Comparison of ENCODE assay signal across 11 cellular contexts in the genomic region with DNA sequence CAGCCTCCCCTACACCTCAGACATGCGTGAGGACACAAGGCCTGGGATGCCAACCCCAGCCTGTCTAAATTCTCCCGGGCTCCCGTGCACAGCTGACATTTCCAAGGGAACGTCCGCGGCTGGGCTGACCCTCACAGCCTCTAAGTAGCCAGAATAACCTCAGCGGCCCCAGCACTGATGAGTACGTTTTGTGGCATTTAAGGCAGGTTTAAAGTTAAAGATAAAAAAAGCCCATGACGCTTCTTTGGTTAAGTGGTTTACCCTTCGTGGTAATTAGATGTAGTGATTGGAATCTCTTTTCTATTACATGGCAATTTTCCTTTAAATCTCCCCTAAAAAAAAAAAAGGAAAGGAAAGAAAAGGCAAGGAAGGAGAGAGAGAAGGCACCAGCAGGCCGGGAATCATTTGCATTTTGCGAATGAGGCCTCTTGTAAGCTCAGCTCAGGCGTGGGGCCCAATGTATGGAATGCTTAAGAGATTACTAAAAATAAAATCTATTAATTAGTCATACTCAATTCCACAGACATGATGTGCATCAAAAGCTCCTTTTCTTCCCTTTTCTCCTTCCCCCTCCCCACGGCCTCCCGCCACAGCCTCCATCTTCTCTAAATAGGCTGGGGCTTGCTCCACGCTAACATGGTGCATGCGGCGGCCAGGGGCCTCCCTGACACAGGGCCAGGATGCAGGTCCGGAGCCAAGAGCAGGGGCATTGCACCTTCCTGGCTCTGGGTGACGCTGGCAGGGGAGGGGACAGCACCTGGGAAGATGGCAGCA. TPM values are rescaled to one million over a fixed set of nuclear protein-coding genes. Genes with fewer than 3 reads are reported as not detected.
A peak's percentile ranks its signal among the peaks of the same experiment; 100 is the strongest.
DNase-seq lines count a peak whose midpoint lies in the region; ATAC-seq and TF ChIP-seq lines count a peak whose summit lies in the region.
"Had no signal": no experiment of that assay in that cellular context is flagged by ENCODE, and none has a peak within 500 bp of the region (broad histone marks: within the 10 kb centered on the region; RNA-seq: fewer than 3 reads in every experiment).

No MANE protein-coding gene starts in this region.

- intact Hi-C loops in tibial artery (cut with DNase I; ENCODE audit: low total_unique reads) = no loop called here

- in situ Hi-C loops in astrocyte of the cerebellum (cut with HindIII; ENCODE audit: low sequenced_read_pairs) = no loop called here

- H3K4me1 ChIP-seq in mesenchymal stem cell (ENCODE audit: control insufficient read depth, insufficient read depth, low read depth, low read length) (peaks cover 18% of the 10 kb centered on the region), tibial artery (peaks cover 0 to 8% (median 0%) of the 10 kb centered on the region in 4 donors)

- H3K9me3 ChIP-seq in mesenchymal stem cell (ENCODE audit: control insufficient read depth, low read length) (no peaks in the 10 kb centered on the region), tibial artery (no peaks in the 10 kb centered on the region)

- no peak overlapping the region for H2BK15ac ChIP-seq in mesenchymal stem cell (ENCODE audit: low read depth, poor library complexity, severe bottlenecking)

- CTCF ChIA-PET in AG04449 (lab: Yijun Ruan, JAX) = interaction anchor here (0.8 to 2.6 kb wide), 12 partner anchors 10 to 284 kb away, joined by 3 to 25 read pairs (median 4); no protein-coding TSS in a partner anchor

- no peak overlapping the region; the same call in 1 of the 2 replicates for H3K4me3 ChIP-seq in AG04449 (ENCODE audit: low read depth, low read length)
- H3K4me3 ChIP-seq in astrocyte of the cerebellum (ENCODE audit: low read depth, low read length) = no peak overlapping the region
- no peak overlapping the region for H3K4me3 ChIP-seq in mesenchymal stem cell (ENCODE audit: insufficient read depth in 1 of 2, low read depth in 1 of 2, low read length in 2 of 2)
- H3K4me3 ChIP-seq in tibial artery = no peak overlapping the region

- no peak overlapping the region for H2AK5ac ChIP-seq in mesenchymal stem cell (ENCODE audit: low read length, severe bottlenecking)

- H3K27me3 ChIP-seq in mesenchymal stem cell (ENCODE audit: control insufficient read depth in 1 of 2, insufficient read depth in 1 of 2, low read length in 2 of 2) = peaks cover 9 to 27% of the 10 kb centered on the region in 2 experiments
- H3K27me3 ChIP-seq in tibial artery = no peaks in the 10 kb centered on the region

- WGBS in mesenchymal stem cell = 28% methylated on average over 13 of the region's 20 CpGs

- no peak overlapping the region for H2AFZ ChIP-seq in mesenchymal stem cell (ENCODE audit: low read depth, low read length)

- no peak overlapping the region for H2BK120ac ChIP-seq in mesenchymal stem cell (ENCODE audit: low read depth, low read length)

- ATAC-seq in GM18909 (IDR thresholded peaks at IDR 0.05; ENCODE audit: poor library complexity, unreplicated experiment) = no peak

- peak overlapping the region in 1 of 2 experiments; percentile 51 for H2BK12ac ChIP-seq in mesenchymal stem cell (ENCODE audit: low read length in 2 of 2)

- H3K9ac ChIP-seq in mesenchymal stem cell (ENCODE audit: low read length) = no peak overlapping the region

- H3K18ac ChIP-seq in mesenchymal stem cell (ENCODE audit: low read depth in 1 of 2, low read length in 2 of 2) = peak overlapping the region; percentile 26 to 28

- H3K23ac ChIP-seq in mesenchymal stem cell (ENCODE audit: low read length in 2 of 2) = no peak overlapping the region

- H3K27ac ChIP-seq in mesenchymal stem cell (ENCODE audit: low read length, poor library complexity, severe bottlenecking) = no peak overlapping the region
- H3K27ac ChIP-seq in tibial artery = no peak overlapping the region

- H3K79me1 ChIP-seq in mesenchymal stem cell (replicated peaks; ENCODE audit: low read length, poor library complexity, severe bottlenecking) = peaks cover 3% of the 10 kb centered on the region

- peak overlapping the region; percentile 9 for H4K91ac ChIP-seq in mesenchymal stem cell (ENCODE audit: low read length)

- TF ChIP-seq CTCF in AG04449 (IDR thresholded peaks at IDR 0.05; ENCODE audit: insufficient read depth, low read length, missing control alignments) (no peak), astrocyte of the cerebellum (IDR thresholded peaks at IDR 0.05; ENCODE audit: low read depth, low read length, missing control alignments) (no peak), tibial artery (IDR thresholded peaks at IDR 0.05) (no peak)

- peak overlapping the region; percentile 29 for H4K8ac ChIP-seq in mesenchymal stem cell (ENCODE audit: low read length)

- peak overlapping the region in 1 of 2 experiments; percentile 76 for H3K14ac ChIP-seq in mesenchymal stem cell (ENCODE audit: low read length in 2 of 2)

- H2BK5ac ChIP-seq in mesenchymal stem cell (ENCODE audit: low read depth, low read length, poor library complexity, severe bottlenecking) = no peak overlapping the region

- DNase-seq in AG04449 (ENCODE audit: low read depth, low spot score) = peak; percentile 68
- peak; percentile 58 for DNase-seq in HK-2 (ENCODE audit: unreplicated experiment)
- DNase-seq in astrocyte of the cerebellum (ENCODE audit: low read depth) = peak; percentile 86
- DNase-seq in mesenchymal stem cell = peak; percentile 93
- no peak for DNase-seq in NCI-H2171 (lab: John Stamatoyannopoulos, UW)
- no peak for DNase-seq in DMS53 treated with DMSO at 0.1 percent for 48 hours (lab: John Stamatoyannopoulos, UW; ENCODE audit: unreplicated experiment)
- no peak for DNase-seq in tibial artery
- DNase-seq: activated naive CD8-positive, alpha-beta T cell treated with anti-CD3 and anti-CD28 coated beads, Interleukin-2, amount 10 ng/mL, durations not matched to agents 7 days and 5 days; CD4-positive, CD25-positive, alpha-beta regulatory T cell; OCI-M1 had no signal

- peaks cover 0 to 7% of the 10 kb centered on the region in 2 experiments for H3K36me3 ChIP-seq in mesenchymal stem cell (ENCODE audit: control insufficient read depth in 1 of 2, insufficient read depth in 2 of 2, low read depth in 1 of 2, low read length in 2 of 2)
- H3K36me3 ChIP-seq in tibial artery = peaks cover 0 to 13% (median 0%) of the 10 kb centered on the region in 3 donors

- H3K4me2 ChIP-seq in mesenchymal stem cell (ENCODE audit: low read length, poor library complexity, severe bottlenecking) = no peak overlapping the region

- H3K4ac ChIP-seq in mesenchymal stem cell (ENCODE audit: low read depth in 1 of 2, low read length in 2 of 2) = no peak overlapping the region

- POLR2A ChIA-PET in AG04449 (lab: Yijun Ruan, JAX) = interaction anchor here (1.0 kb wide), 1 partner anchor 102 kb away, joined by 3 read pairs; no protein-coding TSS in a partner anchor

RNA-seq across cellular contexts. Expression of gene MACROD1, which starts 44.1 kb away (rescaled TPM):
- 2.9 TPM for polyA plus RNA-seq in mesenchymal stem cell (2013, experiment 1 of 2)
- polyA plus RNA-seq in mesenchymal stem cell (2013, experiment 2 of 2) = 3.0 TPM

Comparison
In these comparisons a context has a peak if more than half of its experiments do, and no peak if none do; other contexts are left out.
1. DNase-seq: peak in AG04449 (single experiment), HK-2 (single experiment), astrocyte of the cerebellum (single experiment) and mesenchymal stem cell (single experiment); none in NCI-H2171 (single experiment), DMS53 treated with DMSO at 0.1 percent for 48 hours (single experiment) and tibial artery (0 of 2).